Comparison of ENCODE assay signal across 22 cellular contexts in genomic region chr14:51596473-51596870, GRCh38. TPM values are rescaled to one million over a fixed set of nuclear protein-coding genes. Genes with fewer than 3 reads are reported as not detected.
A peak's percentile ranks its signal among the peaks of the same experiment; 100 is the strongest.
DNase-seq lines count a peak whose midpoint lies in the region; ATAC-seq lines count a peak whose summit lies in the region.
"Had no signal": no experiment of that assay in that cellular context is flagged by ENCODE, and none has a peak within 500 bp of the region (broad histone marks: within the 10 kb centered on the region; RNA-seq: fewer than 3 reads in every experiment).

No MANE protein-coding gene starts in this region.

- peak; percentile 90 for DNase-seq in NCI-H460 (ENCODE audit: extremely low read depth, low read depth)
- peak; percentile 45 for DNase-seq in left kidney (ENCODE audit: low read depth, low spot score)
- peak; percentile 16 for DNase-seq in stimulated activated CD8-positive, alpha-beta memory T cell treated with anti-CD3 and anti-CD28 coated beads, Interleukin-12 subunit alpha, Interleukin-12 subunit beta, amount 100 ng/mL, for 4 hours (ENCODE audit: low read depth)
- DNase-seq: ACHN; activated CD4-positive, alpha-beta T cell treated with anti-CD3 and anti-CD28 coated beads, Interleukin-2, amount 10 ng/mL, durations not matched to agents 7 days and 5 days; activated T-cell treated with anti-CD3 and anti-CD28 coated beads for 4 hours; amygdala; Calu3; caudate nucleus; dorsolateral prefrontal cortex; erythroblast; gastrocnemius medialis; hypothalamus; naive B cell; NCI-H1694 treated with DMSO at 0.1 percent for 48 hours; T-helper 1 cell had no signal

- ATAC-seq in GM18520 (IDR thresholded peaks at IDR 0.05; ENCODE audit: unreplicated experiment) (peak; percentile 65), HG02938 (IDR thresholded peaks at IDR 0.05; ENCODE audit: unreplicated experiment) (no peak), HG03378 (IDR thresholded peaks at IDR 0.05; ENCODE audit: unreplicated experiment) (no peak), HG02623 (IDR thresholded peaks at IDR 0.05; ENCODE audit: unreplicated experiment) (no peak)
- ATAC-seq in activated CD4-positive, CD25-positive, alpha-beta regulatory T cell treated with anti-CD3 and anti-CD28 coated beads, Interleukin-2, amount 50 U/mL, for 24 hours: no peak
- ATAC-seq: gastrocnemius medialis, K562 had no signal

RNA-seq across cellular contexts. Expression of gene FRMD6, which starts 55.2 kb away (rescaled TPM):
- total RNA-seq in NCI-H460 (2014; rRNA removed; shearing (Covaris generic)): 90.8 and 93.8 TPM in 2 replicates
- polyA plus RNA-seq in NCI-H460 (2014; cell fraction: nucleus; rRNA removed): 58.5 and 73.7 TPM in 2 replicates

Comparison
In these comparisons a context has a peak if more than half of its experiments do, and no peak if none do; other contexts are left out.
1. DNase-seq: peak in every context shown above with its lines; median percentile 90 in NCI-H460; 45 in left kidney; 16 in stimulated activated CD8-positive, alpha-beta memory T cell treated with anti-CD3 and anti-CD28 coated beads, Interleukin-12 subunit alpha, Interleukin-12 subunit beta, amount 100 ng/mL, for 4 hours.